Comparison of ENCODE assay signal across 27 cellular contexts in genomic region chr11:8235925-8236324, GRCh38. TPM values are rescaled to one million over a fixed set of nuclear protein-coding genes. Genes with fewer than 3 reads are reported as not detected.
"Had no signal": no experiment of that assay in that cellular context is flagged by ENCODE, and none has a peak within 500 bp of the region (broad histone marks: within the 10 kb centered on the region; RNA-seq: fewer than 3 reads in every experiment).

No MANE protein-coding gene starts in this region.

- FAIRE-seq: endometrium, keratinocyte had no signal

- H3K9me3 ChIP-seq: esophagus squamous epithelium, mucosa of descending colon, neutrophil, thoracic aorta, tibial nerve, upper lobe of right lung, uterus had no signal

- DNase-seq: cortex of kidney; effector memory CD8-positive, alpha-beta T cell; erythroblast; esophagus squamous epithelium; foreskin melanocyte; immature natural killer cell; mesenchymal stem cell; mucosa of descending colon; naive B cell; stimulated activated CD4-positive, alpha-beta T cell treated with anti-CD3 and anti-CD28 coated beads, Interleukin-4, amount 100 ng/mL, for 4 hours; upper lobe of right lung; uterus had no signal

- H3K4me1 ChIP-seq: parathyroid adenoma, tibial nerve, upper lobe of right lung, uterus had no signal

- H3K27ac ChIP-seq: esophagus squamous epithelium, neutrophil, parathyroid adenoma, thoracic aorta, tibial nerve, upper lobe of right lung, uterus had no signal

- H3K79me2 ChIP-seq: parathyroid adenoma had no signal

- H3K27me3 ChIP-seq: neutrophil, tibial nerve, upper lobe of right lung, uterus had no signal

- ATAC-seq: effector memory CD8-positive, alpha-beta T cell; left lobe of liver; mucosa of descending colon; natural killer cell treated with Interleukin-12 subunit alpha and Interleukin-12 subunit beta and Interleukin-15 and Interleukin-18, amount 100 ng/mL, for 72 hours; sciatic nerve; stimulated activated memory B cell treated with anti-CD40 and anti-IgM and Interleukin-4, amounts not matched to agents 10 μg/mL and 1 μg/mL and 100 μg/mL, for 72 hours; upper lobe of right lung had no signal

- H2AFZ ChIP-seq: parathyroid adenoma had no signal

- H3K4me3 ChIP-seq: esophagus squamous epithelium, mucosa of descending colon, thoracic aorta, tibial nerve, upper lobe of right lung, uterus had no signal

- H3K9ac ChIP-seq: parathyroid adenoma had no signal

- H3K36me3 ChIP-seq: esophagus squamous epithelium, neutrophil, thoracic aorta, tibial nerve, upper lobe of right lung, uterus had no signal

RNA-seq across cellular contexts. Expression of gene LMO1, which starts 27.8 kb away (rescaled TPM):
- total RNA-seq: dermis microvascular lymphatic vessel endothelial cell; esophagus squamous epithelium; left lobe of liver; liver; lung microvascular endothelial cell; natural killer cell treated with Interleukin-12 subunit alpha and Interleukin-12 subunit beta and Interleukin-15 and Interleukin-18, amount 100 ng/mL, for 72 hours; omental fat pad; skeletal muscle tissue; thoracic aorta; tibial nerve; upper lobe of right lung; uterus had no signal
- polyA plus RNA-seq: immature natural killer cell, liver had no signal
